In genomic region chr1:53165408-53165961, GRCh38 we compare ENCODE assay signal across 23 cellular contexts. TPM values are rescaled to one million over a fixed set of nuclear protein-coding genes. Genes with fewer than 3 reads are reported as not detected.
"Had no signal": no experiment of that assay in that cellular context is flagged by ENCODE, and none has a peak within 500 bp of the region (broad histone marks: within the 10 kb centered on the region; RNA-seq: fewer than 3 reads in every experiment).

No MANE protein-coding gene starts in this region.

- H3K36me3 ChIP-seq: neural progenitor cell, prostate gland, right atrium auricular region had no signal

- DNase-seq: activated B cell treated with CpG ODN at 0.5 μM for 24 hours; activated CD4-positive, alpha-beta memory T cell treated with anti-CD3 and anti-CD28 coated beads for 36 hours; activated CD4-positive, alpha-beta T cell treated with anti-CD3 and anti-CD28 coated beads for 4 hours; activated naive CD4-positive, alpha-beta T cell; activated naive CD8-positive, alpha-beta T cell treated with anti-CD3 and anti-CD28 coated beads, Interleukin-2, amount 10 ng/mL, durations not matched to agents 7 days and 5 days; activated T-cell treated with anti-CD3 and anti-CD28 coated beads for 4 hours; amygdala; body of pancreas; caudate nucleus; foreskin keratinocyte; hippocampal formation; naive thymus-derived CD4-positive, alpha-beta T cell; stimulated activated CD4-positive, alpha-beta T cell treated with anti-CD3 and anti-CD28 coated beads, Interleukin-15, amount 100 ng/mL, for 24 hours; stimulated activated CD4-positive, alpha-beta T cell treated with anti-CD3 and anti-CD28 coated beads, Interleukin-2, amount 100 ng/mL, for 48 hours; T-cell had no signal

- FAIRE-seq: colon, islet of Langerhans had no signal

- ATAC-seq: body of pancreas; foreskin keratinocyte; naive thymus-derived CD4-positive, alpha-beta T cell; T-cell had no signal

- H3K27ac ChIP-seq: body of pancreas, foreskin keratinocyte, neural progenitor cell, prostate gland, right atrium auricular region, skin epidermis had no signal

- H3K9me3 ChIP-seq: body of pancreas, prostate gland, right atrium auricular region had no signal

- H3K4me1 ChIP-seq: body of pancreas, foreskin keratinocyte, neural progenitor cell, prostate gland, right atrium auricular region had no signal

- H2AFZ ChIP-seq: neural progenitor cell had no signal

- H3K27me3 ChIP-seq: body of pancreas, neural progenitor cell, right atrium auricular region had no signal

- H3K9ac ChIP-seq: neural progenitor cell had no signal

- H3K4me2 ChIP-seq: neural progenitor cell had no signal

- H3K4me3 ChIP-seq: body of pancreas, neural progenitor cell, prostate gland, right atrium auricular region, skin epidermis had no signal

RNA-seq across cellular contexts. Expression of gene SLC1A7, which starts 23.0 kb away (rescaled TPM):
- total RNA-seq: activated B cell treated with CpG ODN at 0.5 μM for 24 hours; activated CD4-positive, alpha-beta memory T cell treated with anti-CD3 and anti-CD28 coated beads for 36 hours; activated naive CD8-positive, alpha-beta T cell treated with anti-CD3 and anti-CD28 coated beads, Interleukin-2, amount 10 ng/mL, durations not matched to agents 7 days and 5 days; body of pancreas; foreskin keratinocyte; osteocyte; temporal lobe had no signal
- polyA plus RNA-seq: foreskin keratinocyte; naive thymus-derived CD4-positive, alpha-beta T cell had no signal
